ENCODE assay signal across 22 cellular contexts in the genomic region with DNA sequence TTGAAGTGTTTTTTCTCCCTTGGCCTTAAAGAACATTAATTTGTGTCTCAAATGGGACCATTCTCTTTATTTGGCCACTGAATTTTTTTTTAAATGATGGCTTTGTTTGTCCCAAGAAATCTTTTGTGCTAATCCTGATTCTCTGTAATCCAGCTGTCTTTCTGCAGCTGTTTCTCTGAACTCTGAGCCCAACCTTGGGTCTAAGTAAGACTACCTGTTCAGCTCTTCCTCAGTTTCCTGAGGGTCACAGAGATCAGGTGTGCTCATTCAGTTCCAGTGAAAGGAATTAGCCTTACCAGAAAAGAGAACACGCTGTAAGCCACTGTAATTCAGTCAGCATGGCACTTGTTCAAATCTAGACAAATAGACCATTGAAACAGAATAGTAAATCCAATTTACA.
"Had no signal": no experiment of that assay in that cellular context is flagged by ENCODE, and none has a peak within 500 bp of the region (broad histone marks: within the 10 kb centered on the region; RNA-seq: fewer than 3 reads in every experiment).

No MANE protein-coding gene starts in this region.

- H3K4me1 ChIP-seq: gastrocnemius medialis, parathyroid adenoma, spleen had no signal

- H2AFZ ChIP-seq: parathyroid adenoma had no signal

- ATAC-seq: effector memory CD8-positive, alpha-beta T cell; gastrocnemius medialis; left colon; naive thymus-derived CD8-positive, alpha-beta T cell; right cardiac atrium had no signal

- H3K79me2 ChIP-seq: parathyroid adenoma had no signal

- H3K27me3 ChIP-seq: gastrocnemius medialis, spleen had no signal

- H3K4me3 ChIP-seq: coronary artery, gastrocnemius medialis, spleen, thoracic aorta had no signal

- DNase-seq: activated CD4-positive, alpha-beta memory T cell treated with anti-CD3 and anti-CD28 coated beads, Interleukin-2, amount 10 ng/mL, durations not matched to agents 7 days and 5 days; activated CD4-positive, alpha-beta T cell treated with anti-CD3 and anti-CD28 coated beads, Interleukin-2, amount 10 ng/mL, durations not matched to agents 7 days and 5 days; activated CD4-positive, CD25-positive, alpha-beta regulatory T cell treated with anti-CD3 and anti-CD28 coated beads, Interleukin-2, amount 50 U/mL, for 72 hours; activated CD8-positive, alpha-beta memory T cell treated with anti-CD3 and anti-CD28 coated beads, Interleukin-2, amount 50 U/mL, for 48 hours; activated gamma-delta T cell; activated naive CD4-positive, alpha-beta T cell treated with anti-CD3 and anti-CD28 coated beads, Interleukin-2, amount 50 U/mL, for 16 hours; activated T-cell treated with anti-CD3 and anti-CD28 coated beads, Interleukin-2, amount 50 U/mL, for 24 hours; amniotic stem cell; effector memory CD8-positive, alpha-beta T cell; erythroblast; gastrocnemius medialis; left colon; mammary epithelial cell; naive thymus-derived CD8-positive, alpha-beta T cell; occipital lobe; right cardiac atrium; spleen; stimulated activated naive CD4-positive, alpha-beta T cell; trophoblast cell had no signal

- H3K36me3 ChIP-seq: gastrocnemius medialis, thoracic aorta had no signal

- H3K9me3 ChIP-seq: gastrocnemius medialis, thoracic aorta had no signal

- H3K27ac ChIP-seq: coronary artery, gastrocnemius medialis, parathyroid adenoma, spleen, thoracic aorta had no signal

- H3K9ac ChIP-seq: parathyroid adenoma had no signal
